ENCODE assay signal across 9 cellular contexts in genomic region chrX:83906921-83907320, GRCh38. TPM values are rescaled to one million over a fixed set of nuclear protein-coding genes. Genes with fewer than 3 reads are reported as not detected.
"Had no signal": no experiment of that assay in that cellular context is flagged by ENCODE, and none has a peak within 500 bp of the region (broad histone marks: within the 10 kb centered on the region; RNA-seq: fewer than 3 reads in every experiment).

No MANE protein-coding gene starts in this region.

- H3K27ac ChIP-seq: HL-60, KMS-11 had no signal

- H3K4me3 ChIP-seq: K562 had no signal

- DNase-seq: IMR-90, KBM-7, KG1 had no signal

- ATAC-seq: HepG2, K562 had no signal

- H3K9ac ChIP-seq: KMS-11 had no signal

- H3K4me2 ChIP-seq: KMS-11 had no signal

RNA-seq across cellular contexts. Expression of gene CYLC1, which starts 46.0 kb away (rescaled TPM):
- total RNA-seq: HepG2, HT-29, HT1080, IMR-90, K562 had no signal
